ENCODE assay signal across 9 cellular contexts in the genomic region with DNA sequence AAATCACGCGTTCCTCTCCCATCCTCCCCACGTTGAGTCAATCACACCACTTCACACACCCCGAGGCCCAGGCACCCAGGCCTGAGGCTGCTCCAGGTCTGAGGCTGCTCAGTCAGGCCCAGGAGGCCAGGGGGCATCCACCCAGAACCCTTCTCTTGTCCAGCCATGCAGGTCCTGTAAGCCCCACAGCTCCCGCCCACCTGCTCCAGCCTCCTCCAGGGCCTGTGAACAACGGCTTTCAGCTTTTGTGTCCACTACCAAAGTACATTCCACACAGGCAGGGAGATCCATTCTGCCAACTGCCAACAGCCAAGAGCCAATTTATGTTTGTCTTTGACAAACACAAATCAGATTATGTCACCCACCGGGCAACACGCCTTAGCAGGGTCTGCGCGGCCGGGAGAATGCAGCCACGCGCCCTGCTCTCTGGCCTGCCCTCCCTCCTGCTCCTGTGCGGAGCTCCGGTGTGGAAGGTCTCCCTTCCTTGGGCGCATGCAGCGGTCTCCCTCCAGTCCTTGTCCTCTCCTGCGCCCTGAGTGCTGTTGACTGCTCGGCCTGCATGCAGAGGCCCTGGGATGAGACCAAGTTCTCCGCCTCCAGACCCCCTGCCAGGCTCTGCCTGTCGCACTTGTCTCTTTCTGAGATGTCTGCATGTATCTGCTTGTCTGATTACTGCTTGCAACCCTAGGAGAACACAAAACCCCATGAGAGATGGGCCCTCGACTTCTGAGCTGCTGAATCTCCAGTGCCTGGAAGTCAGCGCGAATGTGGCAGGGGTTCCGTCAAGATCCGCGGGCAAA.
DNase-seq lines count a peak whose midpoint lies in the region; ATAC-seq and TF ChIP-seq lines count a peak whose summit lies in the region.
"Had no signal": no experiment of that assay in that cellular context is flagged by ENCODE, and none has a peak within 500 bp of the region (broad histone marks: within the 10 kb centered on the region; RNA-seq: fewer than 3 reads in every experiment).

No MANE protein-coding gene starts in this region.

- 83% methylated on average over 27 of the region's 27 CpGs for WGBS in heart right ventricle, 2 donors

- no peak for TF ChIP-seq CTCF in left ventricle myocardium inferior (IDR thresholded peaks at IDR 0.05; ENCODE audit: borderline replicate concordance)
- no peak for TF ChIP-seq CTCF in heart right ventricle (IDR thresholded peaks at IDR 0.05)
- no peak for TF ChIP-seq CTCF in WTC11 (IDR thresholded peaks at IDR 0.05)
- TF ChIP-seq CTCF in upper lobe of right lung (IDR thresholded peaks at IDR 0.05): no peak

- intact Hi-C loops in left ventricle myocardium inferior (cut with micrococcal nuclease) (no loop called here), heart right ventricle (cut with DNase I) (loop anchor here in 3 of 10 donors (5.0 to 10.0 kb wide), 3 partner anchors 91 to 1696 kb away; no protein-coding TSS in a partner anchor), upper lobe of right lung (cut with DNase I) (no loop called here)

- peak overlapping the region; percentile 49 for H3K4me3 Mint-ChIP-seq in WTC11

- H3K27ac Mint-ChIP-seq in WTC11: no peak overlapping the region

- H3K4me1 Mint-ChIP-seq in WTC11: peaks cover 10% of the 10 kb centered on the region

- H3K27me3 ChIP-seq in left ventricle myocardium inferior (ENCODE audit: low read depth): peaks cover 21% of the 10 kb centered on the region
- H3K27me3 ChIP-seq in heart right ventricle: peaks cover 0 to 5% (median 0%) of the 10 kb centered on the region in 7 donors
- no peaks in the 10 kb centered on the region for H3K27me3 ChIP-seq in upper lobe of right lung
- H3K27me3 ChIP-seq: uterus had no signal

- H3K9me3 Mint-ChIP-seq in WTC11: peaks cover under 1% of the 10 kb centered on the region; the same call in 1 of the 2 replicates

- no peaks in the 10 kb centered on the region for H3K27me3 Mint-ChIP-seq in WTC11 (ENCODE audit: low read depth)

- peaks cover under 1% of the 10 kb centered on the region for H3K36me3 Mint-ChIP-seq in WTC11

- H3K27ac ChIP-seq in left ventricle myocardium inferior (replicated peaks) (no peak overlapping the region), heart right ventricle (no peak overlapping the region), upper lobe of right lung (no peak overlapping the region)
- H3K27ac ChIP-seq: uterus had no signal

- ATAC-seq in heart right ventricle (no peak), WTC11 (0 out of 2 replicates have a peak, but pooled peaks have one; percentile 5), left lobe of liver (peak; percentile 89), upper lobe of right lung (peak; percentile 50), HG03097 (IDR thresholded peaks at IDR 0.05; ENCODE audit: low FRiP score, unreplicated experiment) (no peak)

- POLR2A ChIA-PET in WTC11 (lab: Charles Lee): no interaction called here

- CTCF ChIA-PET in WTC11 (lab: Charles Lee): interaction anchor here (0.6 to 2.1 kb wide), 9 partner anchors 19 to 749 kb away, joined by 3 to 6 read pairs (median 5); no protein-coding TSS in a partner anchor

- DNase-seq in left ventricle myocardium inferior (no peak), heart right ventricle (no peak), WTC11 (ENCODE audit: low spot score) (no peak), left lobe of liver (ENCODE audit: low spot score) (peak; percentile 79), upper lobe of right lung (no peak), glomerular visceral epithelial cell (ENCODE audit: extremely low spot score) (no peak), nucleus accumbens (lab: John Stamatoyannopoulos, UW) (no peak)

- H3K36me3 ChIP-seq in left ventricle myocardium inferior (no peaks in the 10 kb centered on the region), heart right ventricle (no peaks in the 10 kb centered on the region), upper lobe of right lung (no peaks in the 10 kb centered on the region)
- H3K36me3 ChIP-seq: uterus had no signal

- H3K9me3 ChIP-seq in left ventricle myocardium inferior (replicated peaks): peaks cover 2% of the 10 kb centered on the region
- peaks cover 0 to 4% (median 0%) of the 10 kb centered on the region in 11 donors for H3K9me3 ChIP-seq in heart right ventricle
- H3K9me3 ChIP-seq in upper lobe of right lung: no peaks in the 10 kb centered on the region
- H3K9me3 ChIP-seq: uterus had no signal

- peak overlapping the region; percentile 32 for H3K4me3 ChIP-seq in left ventricle myocardium inferior
- H3K4me3 ChIP-seq in heart right ventricle: peak overlapping the region in 3 of 10 donors; percentile 3 to 14 (median 9)
- H3K4me3 ChIP-seq in upper lobe of right lung: peak overlapping the region; percentile 19
- H3K4me3 ChIP-seq: uterus had no signal

- H3K4me1 ChIP-seq in left ventricle myocardium inferior (peaks cover 8% of the 10 kb centered on the region), heart right ventricle (peaks cover 0 to 17% (median 7%) of the 10 kb centered on the region in 9 donors), upper lobe of right lung (peaks cover 9% of the 10 kb centered on the region)
- H3K4me1 ChIP-seq: uterus had no signal

TF ChIP-seq in WTC11, 78 proteins besides CTCF, POLR2A, EP300 and RAD21:
- TF ChIP-seq GABPB1 (CRISPR knock-in tag; IDR thresholded peaks at IDR 0.05): 0 out of 2 replicates have a peak, but pooled peaks have one; percentile 20
- TF ChIP-seq, protein P1, sequence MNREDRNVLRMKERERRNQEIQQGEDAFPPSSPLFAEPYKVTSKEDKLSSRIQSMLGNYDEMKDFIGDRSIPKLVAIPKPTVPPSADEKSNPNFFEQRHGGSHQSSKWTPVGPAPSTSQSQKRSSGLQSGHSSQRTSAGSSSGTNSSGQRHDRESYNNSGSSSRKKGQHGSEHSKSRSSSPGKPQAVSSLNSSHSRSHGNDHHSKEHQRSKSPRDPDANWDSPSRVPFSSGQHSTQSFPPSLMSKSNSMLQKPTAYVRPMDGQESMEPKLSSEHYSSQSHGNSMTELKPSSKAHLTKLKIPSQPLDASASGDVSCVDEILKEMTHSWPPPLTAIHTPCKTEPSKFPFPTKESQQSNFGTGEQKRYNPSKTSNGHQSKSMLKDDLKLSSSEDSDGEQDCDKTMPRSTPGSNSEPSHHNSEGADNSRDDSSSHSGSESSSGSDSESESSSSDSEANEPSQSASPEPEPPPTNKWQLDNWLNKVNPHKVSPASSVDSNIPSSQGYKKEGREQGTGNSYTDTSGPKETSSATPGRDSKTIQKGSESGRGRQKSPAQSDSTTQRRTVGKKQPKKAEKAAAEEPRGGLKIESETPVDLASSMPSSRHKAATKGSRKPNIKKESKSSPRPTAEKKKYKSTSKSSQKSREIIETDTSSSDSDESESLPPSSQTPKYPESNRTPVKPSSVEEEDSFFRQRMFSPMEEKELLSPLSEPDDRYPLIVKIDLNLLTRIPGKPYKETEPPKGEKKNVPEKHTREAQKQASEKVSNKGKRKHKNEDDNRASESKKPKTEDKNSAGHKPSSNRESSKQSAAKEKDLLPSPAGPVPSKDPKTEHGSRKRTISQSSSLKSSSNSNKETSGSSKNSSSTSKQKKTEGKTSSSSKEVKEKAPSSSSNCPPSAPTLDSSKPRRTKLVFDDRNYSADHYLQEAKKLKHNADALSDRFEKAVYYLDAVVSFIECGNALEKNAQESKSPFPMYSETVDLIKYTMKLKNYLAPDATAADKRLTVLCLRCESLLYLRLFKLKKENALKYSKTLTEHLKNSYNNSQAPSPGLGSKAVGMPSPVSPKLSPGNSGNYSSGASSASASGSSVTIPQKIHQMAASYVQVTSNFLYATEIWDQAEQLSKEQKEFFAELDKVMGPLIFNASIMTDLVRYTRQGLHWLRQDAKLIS (CRISPR knock-in tag; IDR thresholded peaks at IDR 0.05; ENCODE audit: borderline replicate concordance): no peak

Comparison
In these comparisons a context has a peak if more than half of its experiments do, and no peak if none do; other contexts are left out.
1. ATAC-seq: peak in WTC11 (single experiment), left lobe of liver (single experiment) and upper lobe of right lung (single experiment); none in heart right ventricle (0 of 8) and HG03097 (single experiment).